ENCODE assay signal across 1 cellular context in the genomic region with DNA sequence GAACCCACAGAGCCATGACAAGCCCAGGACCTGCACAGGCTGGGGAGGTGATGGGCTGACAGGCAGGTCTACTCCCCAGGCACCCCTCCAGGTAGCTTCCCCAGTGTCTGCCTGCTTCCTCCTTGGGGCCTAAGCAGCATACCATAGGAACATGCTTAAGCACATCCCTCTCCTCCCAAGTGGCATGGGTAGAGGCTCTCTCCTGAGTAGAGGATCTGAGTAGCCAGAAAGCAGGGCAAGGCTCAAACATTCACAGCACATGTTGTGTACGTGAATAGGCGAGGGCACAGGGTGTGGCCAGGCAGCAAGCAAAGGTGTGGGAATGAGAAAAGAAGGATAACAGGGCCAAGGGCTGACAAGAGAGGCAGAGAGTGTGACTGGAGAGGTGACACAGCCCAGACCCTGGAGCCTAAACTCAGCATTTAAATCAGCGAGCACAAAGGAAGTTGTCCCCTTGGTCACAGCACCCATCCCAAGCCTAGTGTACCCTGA.
TF ChIP-seq lines count a peak whose summit lies in the region.

No MANE protein-coding gene starts in this region.

TF ChIP-seq in GM23338, 12 proteins besides CTCF, POLR2A, EP300 and RAD21:
- TF ChIP-seq JUNB (IDR thresholded peaks at IDR 0.05; ENCODE audit: unreplicated experiment) (no peak), ZNF331 (CRISPR knock-in tag; IDR thresholded peaks at IDR 0.05; ENCODE audit: low read depth) (no peak), POLR2AphosphoS5 (IDR thresholded peaks at IDR 0.05; ENCODE audit: low read depth) (no peak), EZH2 (IDR thresholded peaks at IDR 0.05; ENCODE audit: low read depth, unreplicated experiment) (no peak), ZNF114 (CRISPR knock-in tag; IDR thresholded peaks at IDR 0.05) (no peak), STAT1 (IDR thresholded peaks at IDR 0.05; ENCODE audit: unreplicated experiment) (no peak), CREB1 (CRISPR knock-in tag; IDR thresholded peaks at IDR 0.05; ENCODE audit: low read depth) (no peak)
- TF ChIP-seq, protein P1, sequence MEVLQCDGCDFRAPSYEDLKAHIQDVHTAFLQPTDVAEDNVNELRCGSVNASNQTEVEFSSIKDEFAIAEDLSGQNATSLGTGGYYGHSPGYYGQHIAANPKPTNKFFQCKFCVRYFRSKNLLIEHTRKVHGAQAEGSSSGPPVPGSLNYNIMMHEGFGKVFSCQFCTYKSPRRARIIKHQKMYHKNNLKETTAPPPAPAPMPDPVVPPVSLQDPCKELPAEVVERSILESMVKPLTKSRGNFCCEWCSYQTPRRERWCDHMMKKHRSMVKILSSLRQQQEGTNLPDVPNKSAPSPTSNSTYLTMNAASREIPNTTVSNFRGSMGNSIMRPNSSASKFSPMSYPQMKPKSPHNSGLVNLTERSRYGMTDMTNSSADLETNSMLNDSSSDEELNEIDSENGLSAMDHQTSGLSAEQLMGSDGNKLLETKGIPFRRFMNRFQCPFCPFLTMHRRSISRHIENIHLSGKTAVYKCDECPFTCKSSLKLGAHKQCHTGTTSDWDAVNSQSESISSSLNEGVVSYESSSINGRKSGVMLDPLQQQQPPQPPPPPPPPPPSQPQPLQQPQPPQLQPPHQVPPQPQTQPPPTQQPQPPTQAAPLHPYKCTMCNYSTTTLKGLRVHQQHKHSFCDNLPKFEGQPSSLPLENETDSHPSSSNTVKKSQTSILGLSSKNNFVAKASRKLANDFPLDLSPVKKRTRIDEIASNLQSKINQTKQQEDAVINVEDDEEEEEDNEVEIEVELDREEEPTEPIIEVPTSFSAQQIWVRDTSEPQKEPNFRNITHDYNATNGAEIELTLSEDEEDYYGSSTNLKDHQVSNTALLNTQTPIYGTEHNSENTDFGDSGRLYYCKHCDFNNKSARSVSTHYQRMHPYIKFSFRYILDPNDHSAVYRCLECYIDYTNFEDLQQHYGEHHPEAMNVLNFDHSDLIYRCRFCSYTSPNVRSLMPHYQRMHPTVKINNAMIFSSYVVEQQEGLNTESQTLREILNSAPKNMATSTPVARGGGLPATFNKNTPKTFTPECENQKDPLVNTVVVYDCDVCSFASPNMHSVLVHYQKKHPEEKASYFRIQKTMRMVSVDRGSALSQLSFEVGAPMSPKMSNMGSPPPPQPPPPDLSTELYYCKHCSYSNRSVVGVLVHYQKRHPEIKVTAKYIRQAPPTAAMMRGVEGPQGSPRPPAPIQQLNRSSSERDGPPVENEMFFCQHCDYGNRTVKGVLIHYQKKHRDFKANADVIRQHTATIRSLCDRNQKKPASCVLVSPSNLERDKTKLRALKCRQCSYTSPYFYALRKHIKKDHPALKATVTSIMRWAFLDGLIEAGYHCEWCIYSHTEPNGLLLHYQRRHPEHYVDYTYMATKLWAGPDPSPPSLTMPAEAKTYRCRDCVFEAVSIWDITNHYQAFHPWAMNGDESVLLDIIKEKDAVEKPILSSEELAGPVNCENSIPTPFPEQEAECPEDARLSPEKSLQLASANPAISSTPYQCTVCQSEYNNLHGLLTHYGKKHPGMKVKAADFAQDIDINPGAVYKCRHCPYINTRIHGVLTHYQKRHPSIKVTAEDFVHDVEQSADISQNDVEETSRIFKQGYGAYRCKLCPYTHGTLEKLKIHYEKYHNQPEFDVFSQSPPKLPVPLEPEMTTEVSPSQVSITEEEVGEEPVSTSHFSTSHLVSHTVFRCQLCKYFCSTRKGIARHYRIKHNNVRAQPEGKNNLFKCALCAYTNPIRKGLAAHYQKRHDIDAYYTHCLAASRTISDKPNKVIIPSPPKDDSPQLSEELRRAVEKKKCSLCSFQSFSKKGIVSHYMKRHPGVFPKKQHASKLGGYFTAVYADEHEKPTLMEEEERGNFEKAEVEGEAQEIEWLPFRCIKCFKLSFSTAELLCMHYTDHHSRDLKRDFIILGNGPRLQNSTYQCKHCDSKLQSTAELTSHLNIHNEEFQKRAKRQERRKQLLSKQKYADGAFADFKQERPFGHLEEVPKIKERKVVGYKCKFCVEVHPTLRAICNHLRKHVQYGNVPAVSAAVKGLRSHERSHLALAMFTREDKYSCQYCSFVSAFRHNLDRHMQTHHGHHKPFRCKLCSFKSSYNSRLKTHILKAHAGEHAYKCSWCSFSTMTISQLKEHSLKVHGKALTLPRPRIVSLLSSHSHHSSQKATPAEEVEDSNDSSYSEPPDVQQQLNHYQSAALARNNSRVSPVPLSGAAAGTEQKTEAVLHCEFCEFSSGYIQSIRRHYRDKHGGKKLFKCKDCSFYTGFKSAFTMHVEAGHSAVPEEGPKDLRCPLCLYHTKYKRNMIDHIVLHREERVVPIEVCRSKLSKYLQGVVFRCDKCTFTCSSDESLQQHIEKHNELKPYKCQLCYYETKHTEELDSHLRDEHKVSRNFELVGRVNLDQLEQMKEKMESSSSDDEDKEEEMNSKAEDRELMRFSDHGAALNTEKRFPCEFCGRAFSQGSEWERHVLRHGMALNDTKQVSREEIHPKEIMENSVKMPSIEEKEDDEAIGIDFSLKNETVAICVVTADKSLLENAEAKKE (CRISPR knock-in tag; IDR thresholded peaks at IDR 0.05), result no peak
